ENCODE assay signal across 3 cellular contexts in the genomic region with DNA sequence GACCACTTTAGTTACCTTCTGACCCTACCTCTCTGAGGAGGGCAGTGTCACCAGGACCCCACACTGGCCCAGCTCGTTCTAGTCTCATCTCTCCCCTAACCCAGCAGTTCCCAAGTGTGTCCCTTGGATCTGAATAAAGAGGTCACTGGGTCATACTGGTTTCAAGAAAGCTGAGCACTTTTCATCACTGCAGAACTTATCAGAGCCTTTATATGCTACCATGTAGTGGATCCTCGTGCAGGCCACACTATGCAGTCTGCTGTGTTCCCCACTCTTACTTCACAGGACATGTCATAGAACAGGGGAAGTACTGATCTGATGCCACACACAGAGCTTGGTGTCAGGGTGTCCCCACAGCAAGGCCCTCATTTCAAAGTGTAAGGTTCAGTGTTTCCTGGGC.
TF ChIP-seq lines count a peak whose summit lies in the region.

No MANE protein-coding gene starts in this region.

TF ChIP-seq in HEK293, 187 proteins besides CTCF, POLR2A, EP300 and RAD21:
- TF ChIP-seq ZNF707 (tag by site-specific recombination; IDR thresholded peaks at IDR 0.05) (no peak), ZNF239 (tag by site-specific recombination; IDR thresholded peaks at IDR 0.05) (peak; percentile 93)

TF ChIP-seq in H1, 55 proteins besides CTCF, POLR2A, EP300 and RAD21:
- TF ChIP-seq CTBP2 (IDR thresholded peaks at IDR 0.05; ENCODE audit: borderline replicate concordance, insufficient read depth, insufficient read length, low read length): no peak
- TF ChIP-seq TCF12 (IDR thresholded peaks at IDR 0.05; ENCODE audit: low read depth, low read length): no peak
- no peak for TF ChIP-seq POU5F1 (IDR thresholded peaks at IDR 0.05; ENCODE audit: low read depth, low read length)
- TF ChIP-seq EGR1 (IDR thresholded peaks at IDR 0.05; ENCODE audit: borderline replicate concordance, low read depth, low read length): no peak
- TF ChIP-seq SP1 (IDR thresholded peaks at IDR 0.05; ENCODE audit: low read depth, low read length): no peak
- TF ChIP-seq RFX5 (IDR thresholded peaks at IDR 0.05; ENCODE audit: borderline replicate concordance, low read depth, low read length): no peak
- TF ChIP-seq GABPA (IDR thresholded peaks at IDR 0.05; ENCODE audit: borderline replicate concordance, insufficient read depth, low read length): no peak
- TF ChIP-seq SIX5 (IDR thresholded peaks at IDR 0.05; ENCODE audit: low read depth, low read length): no peak
- TF ChIP-seq CEBPB (IDR thresholded peaks at IDR 0.05; ENCODE audit: low read depth, low read length): no peak
- TF ChIP-seq CHD1 (IDR thresholded peaks at IDR 0.05; ENCODE audit: low read depth, low read length): no peak
- TF ChIP-seq CBX8 (IDR thresholded peaks at IDR 0.05; ENCODE audit: borderline replicate concordance, low read depth, low read length): no peak
- TF ChIP-seq HDAC6 (IDR thresholded peaks at IDR 0.05; ENCODE audit: low read depth, low read length): no peak

TF ChIP-seq in SK-N-SH treated with all-trans-retinoic acid at 6 μM for 48 hours, 23 proteins besides CTCF, POLR2A, EP300 and RAD21:
- TF ChIP-seq SNAI2 (CRISPR knock-in tag; IDR thresholded peaks at IDR 0.05): no peak
- no peak for TF ChIP-seq ZNF70 (CRISPR knock-in tag; IDR thresholded peaks at IDR 0.05)
- TF ChIP-seq, protein P1, sequence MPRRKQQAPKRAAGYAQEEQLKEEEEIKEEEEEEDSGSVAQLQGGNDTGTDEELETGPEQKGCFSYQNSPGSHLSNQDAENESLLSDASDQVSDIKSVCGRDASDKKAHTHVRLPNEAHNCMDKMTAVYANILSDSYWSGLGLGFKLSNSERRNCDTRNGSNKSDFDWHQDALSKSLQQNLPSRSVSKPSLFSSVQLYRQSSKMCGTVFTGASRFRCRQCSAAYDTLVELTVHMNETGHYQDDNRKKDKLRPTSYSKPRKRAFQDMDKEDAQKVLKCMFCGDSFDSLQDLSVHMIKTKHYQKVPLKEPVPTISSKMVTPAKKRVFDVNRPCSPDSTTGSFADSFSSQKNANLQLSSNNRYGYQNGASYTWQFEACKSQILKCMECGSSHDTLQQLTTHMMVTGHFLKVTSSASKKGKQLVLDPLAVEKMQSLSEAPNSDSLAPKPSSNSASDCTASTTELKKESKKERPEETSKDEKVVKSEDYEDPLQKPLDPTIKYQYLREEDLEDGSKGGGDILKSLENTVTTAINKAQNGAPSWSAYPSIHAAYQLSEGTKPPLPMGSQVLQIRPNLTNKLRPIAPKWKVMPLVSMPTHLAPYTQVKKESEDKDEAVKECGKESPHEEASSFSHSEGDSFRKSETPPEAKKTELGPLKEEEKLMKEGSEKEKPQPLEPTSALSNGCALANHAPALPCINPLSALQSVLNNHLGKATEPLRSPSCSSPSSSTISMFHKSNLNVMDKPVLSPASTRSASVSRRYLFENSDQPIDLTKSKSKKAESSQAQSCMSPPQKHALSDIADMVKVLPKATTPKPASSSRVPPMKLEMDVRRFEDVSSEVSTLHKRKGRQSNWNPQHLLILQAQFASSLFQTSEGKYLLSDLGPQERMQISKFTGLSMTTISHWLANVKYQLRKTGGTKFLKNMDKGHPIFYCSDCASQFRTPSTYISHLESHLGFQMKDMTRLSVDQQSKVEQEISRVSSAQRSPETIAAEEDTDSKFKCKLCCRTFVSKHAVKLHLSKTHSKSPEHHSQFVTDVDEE (CRISPR knock-in tag; IDR thresholded peaks at IDR 0.05): no peak
- no peak for TF ChIP-seq ZFP3 (CRISPR knock-in tag; IDR thresholded peaks at IDR 0.05)
- TF ChIP-seq, protein P2, sequence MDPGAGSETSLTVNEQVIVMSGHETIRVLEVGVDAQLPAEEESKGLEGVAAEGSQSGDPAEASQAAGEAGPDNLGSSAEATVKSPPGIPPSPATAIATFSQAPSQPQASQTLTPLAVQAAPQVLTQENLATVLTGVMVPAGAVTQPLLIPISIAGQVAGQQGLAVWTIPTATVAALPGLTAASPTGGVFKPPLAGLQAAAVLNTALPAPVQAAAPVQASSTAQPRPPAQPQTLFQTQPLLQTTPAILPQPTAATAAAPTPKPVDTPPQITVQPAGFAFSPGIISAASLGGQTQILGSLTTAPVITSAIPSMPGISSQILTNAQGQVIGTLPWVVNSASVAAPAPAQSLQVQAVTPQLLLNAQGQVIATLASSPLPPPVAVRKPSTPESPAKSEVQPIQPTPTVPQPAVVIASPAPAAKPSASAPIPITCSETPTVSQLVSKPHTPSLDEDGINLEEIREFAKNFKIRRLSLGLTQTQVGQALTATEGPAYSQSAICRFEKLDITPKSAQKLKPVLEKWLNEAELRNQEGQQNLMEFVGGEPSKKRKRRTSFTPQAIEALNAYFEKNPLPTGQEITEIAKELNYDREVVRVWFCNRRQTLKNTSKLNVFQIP (CRISPR knock-in tag; IDR thresholded peaks at IDR 0.05; ENCODE audit: borderline replicate concordance, low read depth): no peak
- TF ChIP-seq, protein P3, sequence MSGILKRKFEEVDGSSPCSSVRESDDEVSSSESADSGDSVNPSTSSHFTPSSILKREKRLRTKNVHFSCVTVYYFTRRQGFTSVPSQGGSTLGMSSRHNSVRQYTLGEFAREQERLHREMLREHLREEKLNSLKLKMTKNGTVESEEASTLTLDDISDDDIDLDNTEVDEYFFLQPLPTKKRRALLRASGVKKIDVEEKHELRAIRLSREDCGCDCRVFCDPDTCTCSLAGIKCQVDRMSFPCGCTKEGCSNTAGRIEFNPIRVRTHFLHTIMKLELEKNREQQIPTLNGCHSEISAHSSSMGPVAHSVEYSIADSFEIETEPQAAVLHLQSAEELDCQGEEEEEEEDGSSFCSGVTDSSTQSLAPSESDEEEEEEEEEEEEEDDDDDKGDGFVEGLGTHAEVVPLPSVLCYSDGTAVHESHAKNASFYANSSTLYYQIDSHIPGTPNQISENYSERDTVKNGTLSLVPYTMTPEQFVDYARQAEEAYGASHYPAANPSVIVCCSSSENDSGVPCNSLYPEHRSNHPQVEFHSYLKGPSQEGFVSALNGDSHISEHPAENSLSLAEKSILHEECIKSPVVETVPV (CRISPR knock-in tag; IDR thresholded peaks at IDR 0.05): no peak
- no peak for TF ChIP-seq TCF4 (CRISPR knock-in tag; IDR thresholded peaks at IDR 0.05; ENCODE audit: borderline replicate concordance)
TF ChIP-seq in SK-N-SH treated with all-trans-retinoic acid at 6 μM for 48 hours: peak in this region for 0.
